ENCODE assay signal across 22 cellular contexts in genomic region chr1:218656301-218657037, GRCh38.
A peak's percentile ranks its signal among the peaks of the same experiment; 100 is the strongest.
DNase-seq lines count a peak whose midpoint lies in the region; ATAC-seq and TF ChIP-seq lines count a peak whose summit lies in the region.
"Had no signal": no experiment of that assay in that cellular context is flagged by ENCODE, and none has a peak within 500 bp of the region (broad histone marks: within the 10 kb centered on the region; RNA-seq: fewer than 3 reads in every experiment).

No MANE protein-coding gene starts in this region.

- no peak for ATAC-seq in HG02973 (IDR thresholded peaks at IDR 0.05; ENCODE audit: unreplicated experiment)
- ATAC-seq: natural killer cell treated with Interleukin-12 subunit alpha and Interleukin-12 subunit beta and Interleukin-15 and Interleukin-18, amount 100 ng/mL, for 72 hours had no signal

- H3K36me3 Mint-ChIP-seq in type B pancreatic cell, result no peaks in the 10 kb centered on the region
- H3K36me3 Mint-ChIP-seq: CD4-positive, alpha-beta memory T cell; natural killer cell treated with Interleukin-12 subunit alpha and Interleukin-12 subunit beta and Interleukin-15 and Interleukin-18, amount 100 ng/mL, for 72 hours had no signal

- peaks cover 3% of the 10 kb centered on the region for H3K4me1 ChIP-seq in HEK293 (ENCODE audit: control insufficient read depth, insufficient read depth, low read length)
- H3K4me1 ChIP-seq: colonic mucosa, transverse colon had no signal

- no peak overlapping the region for H3K4me3 Mint-ChIP-seq in type B pancreatic cell
- H3K4me3 Mint-ChIP-seq: CD4-positive, alpha-beta memory T cell; natural killer cell treated with Interleukin-12 subunit alpha and Interleukin-12 subunit beta and Interleukin-15 and Interleukin-18, amount 100 ng/mL, for 72 hours had no signal

- POLR2A ChIA-PET in HEK293 (lab: Yijun Ruan, JAX), result no interaction called here

- no peaks in the 10 kb centered on the region for H3K9me3 ChIP-seq in HEK293 (ENCODE audit: control insufficient read depth, insufficient read depth, low read depth, low read length)
- H3K9me3 ChIP-seq: colonic mucosa, transverse colon had no signal

- H3K4me1 Mint-ChIP-seq in type B pancreatic cell (ENCODE audit: unreplicated experiment), result peaks cover 11% of the 10 kb centered on the region
- H3K4me1 Mint-ChIP-seq: CD4-positive, alpha-beta memory T cell had no signal

- TF ChIP-seq CTCF in HEK293 (tag by site-specific recombination; IDR thresholded peaks at IDR 0.05) (no peak), type B pancreatic cell (conservative IDR thresholded peaks at IDR 0.05) (no peak)

- H3K9me3 Mint-ChIP-seq in type B pancreatic cell, result peaks cover 14% of the 10 kb centered on the region

- H3K36me3 ChIP-seq in HEK293 (ENCODE audit: control insufficient read depth in 2 of 2, insufficient read depth in 1 of 2, low read length in 2 of 2), result no peaks in the 10 kb centered on the region
- H3K36me3 ChIP-seq: colonic mucosa, SJCRH30, transverse colon had no signal

- DNase-seq in AG08395 (ENCODE audit: low spot score) (peak; percentile 70), amniotic epithelial cell (ENCODE audit: low read depth) (peak; percentile 88), lung microvascular endothelial cell (ENCODE audit: low read depth in 2 of 2) (peak; percentile 22 to 42), type B pancreatic cell (ENCODE audit: extremely low spot score, unreplicated experiment) (no peak), putamen (ENCODE audit: low spot score) (no peak)
- no peak for DNase-seq in activated naive CD4-positive, alpha-beta T cell (lab: John Stamatoyannopoulos, UW)
- DNase-seq: activated CD4-positive, alpha-beta T cell treated with anti-CD3 and anti-CD28 coated beads for 48 hours; activated naive CD4-positive, alpha-beta T cell treated with Interleukin-2 at 50 U/mL for 16 hours; CD4-positive, alpha-beta memory T cell; colonic mucosa; islet precursor cell; MV-4-11; NCI-H2029; NCI-H510A; retina; SJCRH30; stimulated activated CD4-positive, alpha-beta T cell treated with anti-CD3 and anti-CD28 coated beads, Interleukin-15, amount 100 ng/mL, for 24 hours; stimulated activated naive CD4-positive, alpha-beta T cell treated with Interleukin-2 at 50 U/mL for 16 hours; transverse colon had no signal

- H3K27ac Mint-ChIP-seq in type B pancreatic cell, result no peak overlapping the region
- H3K27ac Mint-ChIP-seq: natural killer cell treated with Interleukin-12 subunit alpha and Interleukin-12 subunit beta and Interleukin-15 and Interleukin-18, amount 100 ng/mL, for 72 hours had no signal

- H3K27me3 Mint-ChIP-seq in type B pancreatic cell, result no peaks in the 10 kb centered on the region
- H3K27me3 Mint-ChIP-seq: natural killer cell treated with Interleukin-12 subunit alpha and Interleukin-12 subunit beta and Interleukin-15 and Interleukin-18, amount 100 ng/mL, for 72 hours had no signal

- no peak overlapping the region for H3K4me3 ChIP-seq in HEK293 (ENCODE audit: low read depth, low read length)
- H3K4me3 ChIP-seq: colonic mucosa, SJCRH30, transverse colon had no signal

- CTCF ChIA-PET in HEK293 (lab: Yijun Ruan, JAX), result no interaction called here

- no peak overlapping the region for H3K27ac ChIP-seq in HEK293 (ENCODE audit: extremely low read depth, low read depth, low read length)
- H3K27ac ChIP-seq: colonic mucosa, SJCRH30, transverse colon had no signal

TF ChIP-seq in HEK293, 187 proteins besides CTCF, POLR2A, EP300 and RAD21:
- no peak for TF ChIP-seq ZNF654 (tag by site-specific recombination; IDR thresholded peaks at IDR 0.05; ENCODE audit: low read depth)
- peak; percentile 77 for TF ChIP-seq PRDM10 (tag by site-specific recombination; IDR thresholded peaks at IDR 0.05)
TF ChIP-seq in HEK293: peak in this region for 1.

Comparison
In these comparisons a context has a peak if more than half of its experiments do, and no peak if none do; other contexts are left out.
1. DNase-seq: peak in AG08395 (single experiment), amniotic epithelial cell (single experiment) and lung microvascular endothelial cell (2 of 2); none in type B pancreatic cell (single experiment), putamen (single experiment) and activated naive CD4-positive, alpha-beta T cell (0 of 4).